8 cellular contexts compared by ENCODE assay signal in the genomic region with DNA sequence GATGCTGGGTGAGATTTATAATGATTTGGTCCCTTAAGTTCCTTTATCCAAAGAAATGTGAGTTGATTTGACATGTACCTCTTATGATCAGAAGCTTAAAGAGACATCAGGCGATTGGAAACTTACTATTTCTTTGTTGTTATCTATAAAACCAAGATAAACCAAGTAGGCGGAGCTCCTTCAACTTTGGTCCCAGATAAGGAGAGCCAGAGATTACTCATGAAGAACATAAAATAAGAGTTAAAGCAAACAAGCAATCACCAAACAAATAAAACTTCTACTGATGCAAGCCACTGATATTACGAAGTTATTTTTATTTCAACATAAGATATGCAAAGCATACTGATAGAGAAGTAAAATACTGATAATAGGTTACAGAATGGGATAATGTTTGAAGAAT.
"Had no signal": no experiment of that assay in that cellular context is flagged by ENCODE, and none has a peak within 500 bp of the region (broad histone marks: within the 10 kb centered on the region; RNA-seq: fewer than 3 reads in every experiment).

No MANE protein-coding gene starts in this region.

- DNase-seq: GM23248, GOT3, H7, HFFc6, IMR-90 had no signal

- H3K4me1 ChIP-seq: HAP-1 had no signal

- H2AFZ ChIP-seq: GM23248 had no signal

- H3K4me3 ChIP-seq: GM23248, HAP-1, K562 had no signal

- H3K4me3 Mint-ChIP-seq: HFFc6 had no signal

- H3K27ac ChIP-seq: GM23248 had no signal

- H3K36me3 ChIP-seq: HAP-1 had no signal

- H3K9me3 ChIP-seq: HAP-1 had no signal

- H3K9me3 Mint-ChIP-seq: HFFc6 had no signal

- ATAC-seq: HCT116, K562 had no signal

- H3K27ac Mint-ChIP-seq: HFFc6 had no signal

- H3K9ac ChIP-seq: GM23248 had no signal
